ENCODE assay signal across 8 cellular contexts in the genomic region with DNA sequence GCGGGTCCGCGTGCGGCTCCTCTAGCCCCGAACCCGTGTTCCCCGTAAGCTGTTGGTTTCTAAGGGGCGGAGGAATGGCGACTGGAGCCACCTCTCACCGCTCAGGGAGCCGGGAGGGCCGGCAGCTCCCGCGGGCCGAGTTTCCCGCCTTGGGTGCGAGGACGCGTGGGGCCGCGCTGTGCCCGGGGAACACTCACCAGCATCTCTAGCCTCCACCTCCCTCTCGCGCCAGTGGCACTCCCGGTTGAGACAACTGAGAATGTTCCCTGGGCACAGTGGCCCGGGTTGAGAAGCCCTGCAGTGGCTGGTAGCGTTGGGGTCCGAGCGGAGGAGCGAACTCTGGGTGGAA.
A peak's percentile ranks its signal among the peaks of the same experiment; 100 is the strongest.
DNase-seq lines count a peak whose midpoint lies in the region; ATAC-seq lines count a peak whose summit lies in the region.

No MANE protein-coding gene starts in this region.

- DNase-seq in activated CD4-positive, CD25-positive, alpha-beta regulatory T cell (lab: John Stamatoyannopoulos, UW) = no peak
- no peak for DNase-seq in NT2/D1 (ENCODE audit: low read depth, low spot score)
- DNase-seq in SW 1271 (lab: John Stamatoyannopoulos, UW) = no peak
- no peak for DNase-seq in COLO829 (ENCODE audit: low spot score)

- H3K27ac ChIP-seq in duodenal mucosa (ENCODE audit: low read depth, low read length) = no peak overlapping the region
- peak overlapping the region in 1 of 2 donors; percentile 86 for H3K27ac ChIP-seq in mucosa of rectum (ENCODE audit: low read depth in 2 of 2, low read length in 2 of 2)

- H3K9me3 ChIP-seq in NT2/D1 (ENCODE audit: insufficient read depth, low read length) (no peaks in the 10 kb centered on the region), duodenal mucosa (ENCODE audit: control insufficient read depth in 1 of 2, low read length in 2 of 2) (no peaks in the 10 kb centered on the region), mucosa of rectum (ENCODE audit: control insufficient read depth in 2 of 2, low read length in 2 of 2) (no peaks in the 10 kb centered on the region)

- H3K27me3 ChIP-seq in NT2/D1 (ENCODE audit: insufficient read depth, insufficient read length) (no peaks in the 10 kb centered on the region), duodenal mucosa (ENCODE audit: control insufficient read depth in 1 of 2, insufficient read depth in 2 of 2, low read length in 2 of 2) (no peaks in the 10 kb centered on the region), mucosa of rectum (ENCODE audit: control insufficient read depth in 2 of 2, insufficient read depth in 2 of 2, low read length in 2 of 2) (no peaks in the 10 kb centered on the region)

- peak; percentile 6 to 30 for ATAC-seq in activated CD4-positive, CD25-positive, alpha-beta regulatory T cell treated with anti-CD3 and anti-CD28 coated beads, Interleukin-2, amount 50 U/mL, for 24 hours
- no peak for ATAC-seq in HG03095 (IDR thresholded peaks at IDR 0.05; ENCODE audit: unreplicated experiment)

- H3K4me3 ChIP-seq in NT2/D1 (ENCODE audit: insufficient read length, low read depth) = peak overlapping the region; percentile 82
- H3K4me3 ChIP-seq in duodenal mucosa (ENCODE audit: low read depth in 1 of 2, low read length in 2 of 2) = peak overlapping the region; percentile 72 to 83
- peak overlapping the region; percentile 76 to 86 for H3K4me3 ChIP-seq in mucosa of rectum (ENCODE audit: low read length in 2 of 2)

- peaks cover 47% of the 10 kb centered on the region for H3K36me3 ChIP-seq in NT2/D1 (ENCODE audit: insufficient read depth, insufficient read length, low read length)
- H3K36me3 ChIP-seq in duodenal mucosa (ENCODE audit: control insufficient read depth in 1 of 2, insufficient read depth in 2 of 2, low read length in 2 of 2) = peaks cover 0 to 35% of the 10 kb centered on the region in 2 donors
- peaks cover 10 to 19% of the 10 kb centered on the region in 2 donors for H3K36me3 ChIP-seq in mucosa of rectum (ENCODE audit: control insufficient read depth in 2 of 2, insufficient read depth in 2 of 2, low read length in 2 of 2)

- H3K9ac ChIP-seq in NT2/D1 (ENCODE audit: insufficient read length, low read depth) = peak overlapping the region; percentile 98
- peak overlapping the region; percentile 58 to 65 for H3K9ac ChIP-seq in duodenal mucosa (ENCODE audit: low read depth in 1 of 2, low read length in 2 of 2)
- H3K9ac ChIP-seq in mucosa of rectum (ENCODE audit: low read depth in 1 of 2, low read length in 2 of 2) = peak overlapping the region; percentile 74 to 81

- peaks cover 17% of the 10 kb centered on the region for H3K4me1 ChIP-seq in NT2/D1 (ENCODE audit: insufficient read depth, insufficient read length)
- H3K4me1 ChIP-seq in duodenal mucosa (ENCODE audit: control insufficient read depth in 1 of 2, insufficient read depth in 2 of 2, low read length in 2 of 2) = peaks cover 17 to 22% of the 10 kb centered on the region in 2 donors
- H3K4me1 ChIP-seq in mucosa of rectum (ENCODE audit: control insufficient read depth in 2 of 2, insufficient read depth in 2 of 2, low read length in 2 of 2) = peaks cover 15% of the 10 kb centered on the region in 2 donors
